20 cellular contexts compared by ENCODE assay signal in genomic region chr3:117463276-117463675, GRCh38.
A peak's percentile ranks its signal among the peaks of the same experiment; 100 is the strongest.
DNase-seq lines count a peak whose midpoint lies in the region; TF ChIP-seq lines count a peak whose summit lies in the region.
"Had no signal": no experiment of that assay in that cellular context is flagged by ENCODE, and none has a peak within 500 bp of the region (broad histone marks: within the 10 kb centered on the region; RNA-seq: fewer than 3 reads in every experiment).

No MANE protein-coding gene starts in this region.

- no peak overlapping the region for H3K4me3 ChIP-seq in neural cell (ENCODE audit: low read length)
- no peak overlapping the region for H3K4me3 ChIP-seq in Peyer's patch
- H3K4me3 ChIP-seq: GM23338 had no signal

- TF ChIP-seq POLR2A in Peyer's patch (IDR thresholded peaks at IDR 0.05): no peak

- H3K27ac ChIP-seq in neural cell (ENCODE audit: low read length): peak overlapping the region; percentile 49
- H3K27ac ChIP-seq in Peyer's patch: no peak overlapping the region

- H3K9ac ChIP-seq in neural cell (ENCODE audit: low read length): no peak overlapping the region

- H3K79me2 ChIP-seq in neural cell (replicated peaks; ENCODE audit: insufficient read depth, low read length): no peaks in the 10 kb centered on the region

- H3K9me3 ChIP-seq in neural cell (ENCODE audit: low read length) (no peaks in the 10 kb centered on the region), Peyer's patch (no peaks in the 10 kb centered on the region)

- TF ChIP-seq CTCF in neural cell (IDR thresholded peaks at IDR 0.05; ENCODE audit: poor library complexity, severe bottlenecking) (no peak), Peyer's patch (IDR thresholded peaks at IDR 0.05) (no peak), GM13976 (IDR thresholded peaks at IDR 0.05; ENCODE audit: borderline replicate concordance, control extremely low read depth, extremely low read depth, insufficient read depth, missing control alignments) (no peak)

- DNase-seq in EL (peak; percentile 27), NCI-H446 (lab: John Stamatoyannopoulos, UW) (peak; percentile 57 to 75), dedifferentiated amniotic fluid mesenchymal stem cell (ENCODE audit: extremely low spot score) (peak; percentile 44), GM19238 (ENCODE audit: insufficient read length, low spot score) (no peak), Peyer's patch (no peak), cerebellar cortex (ENCODE audit: low spot score) (no peak), GM13976 (ENCODE audit: low spot score) (no peak)
- DNase-seq: CD4-positive, alpha-beta memory T cell; DMS79; HCEC 1CT; Kasumi-1; NCI-H1092 treated with DMSO at 0.1 percent for 48 hours; NCI-H2029 treated with DMSO at 0.1 percent for 48 hours; NCI-H2171 treated with DMSO at 0.1 percent for 48 hours; NCI-H510A; NCI-H748 treated with DMSO at 0.1 percent for 48 hours; OCI-M1; SHP77 treated with DMSO at 0.1 percent for 48 hours had no signal

- H3K36me3 ChIP-seq in neural cell (ENCODE audit: insufficient read depth, low read length): no peaks in the 10 kb centered on the region
- H3K36me3 ChIP-seq in Peyer's patch: no peaks in the 10 kb centered on the region

- no peak overlapping the region for H2AFZ ChIP-seq in neural cell (ENCODE audit: low read depth, low read length)
- H2AFZ ChIP-seq: GM23338 had no signal

- no peak for TF ChIP-seq EP300 in neural cell (conservative IDR thresholded peaks at IDR 0.05; ENCODE audit: poor library complexity, severe bottlenecking)

- no peaks in the 10 kb centered on the region for H3K9me2 ChIP-seq in neural cell (ENCODE audit: insufficient read depth, low read length)

- no peaks in the 10 kb centered on the region for H4K20me1 ChIP-seq in neural cell (ENCODE audit: insufficient read depth)

- TF ChIP-seq RAD21 in neural cell (conservative IDR thresholded peaks at IDR 0.05): no peak

- no peaks in the 10 kb centered on the region for H3K4me1 ChIP-seq in Peyer's patch

- no peaks in the 10 kb centered on the region for H3K27me3 ChIP-seq in neural cell (ENCODE audit: insufficient read depth, low read depth, low read length)
- H3K27me3 ChIP-seq in Peyer's patch: no peaks in the 10 kb centered on the region

- H3F3A ChIP-seq in neural cell (ENCODE audit: insufficient read depth, low read length, poor library complexity, severe bottlenecking): no peaks in the 10 kb centered on the region

- in situ Hi-C loops in GM13976 (cut with MboI; ENCODE audit: low sequenced_read_pairs, unreplicated experiment): no loop called here

- H3K4me2 ChIP-seq in neural cell (ENCODE audit: low read length): no peak overlapping the region
- H3K4me2 ChIP-seq: GM23338 had no signal

TF ChIP-seq in neural cell, 6 proteins besides CTCF, POLR2A, EP300 and RAD21:
- TF ChIP-seq POLR2AphosphoS5 (IDR thresholded peaks at IDR 0.05) (no peak), EZH2 (IDR thresholded peaks at IDR 0.05; ENCODE audit: borderline replicate concordance, insufficient read depth, low read length, poor library complexity, severe bottlenecking) (no peak), SMC3 (conservative IDR thresholded peaks at IDR 0.05; ENCODE audit: poor library complexity) (no peak), TAF1 (IDR thresholded peaks at IDR 0.05; ENCODE audit: low read depth) (no peak)
- TF ChIP-seq, protein P1, sequence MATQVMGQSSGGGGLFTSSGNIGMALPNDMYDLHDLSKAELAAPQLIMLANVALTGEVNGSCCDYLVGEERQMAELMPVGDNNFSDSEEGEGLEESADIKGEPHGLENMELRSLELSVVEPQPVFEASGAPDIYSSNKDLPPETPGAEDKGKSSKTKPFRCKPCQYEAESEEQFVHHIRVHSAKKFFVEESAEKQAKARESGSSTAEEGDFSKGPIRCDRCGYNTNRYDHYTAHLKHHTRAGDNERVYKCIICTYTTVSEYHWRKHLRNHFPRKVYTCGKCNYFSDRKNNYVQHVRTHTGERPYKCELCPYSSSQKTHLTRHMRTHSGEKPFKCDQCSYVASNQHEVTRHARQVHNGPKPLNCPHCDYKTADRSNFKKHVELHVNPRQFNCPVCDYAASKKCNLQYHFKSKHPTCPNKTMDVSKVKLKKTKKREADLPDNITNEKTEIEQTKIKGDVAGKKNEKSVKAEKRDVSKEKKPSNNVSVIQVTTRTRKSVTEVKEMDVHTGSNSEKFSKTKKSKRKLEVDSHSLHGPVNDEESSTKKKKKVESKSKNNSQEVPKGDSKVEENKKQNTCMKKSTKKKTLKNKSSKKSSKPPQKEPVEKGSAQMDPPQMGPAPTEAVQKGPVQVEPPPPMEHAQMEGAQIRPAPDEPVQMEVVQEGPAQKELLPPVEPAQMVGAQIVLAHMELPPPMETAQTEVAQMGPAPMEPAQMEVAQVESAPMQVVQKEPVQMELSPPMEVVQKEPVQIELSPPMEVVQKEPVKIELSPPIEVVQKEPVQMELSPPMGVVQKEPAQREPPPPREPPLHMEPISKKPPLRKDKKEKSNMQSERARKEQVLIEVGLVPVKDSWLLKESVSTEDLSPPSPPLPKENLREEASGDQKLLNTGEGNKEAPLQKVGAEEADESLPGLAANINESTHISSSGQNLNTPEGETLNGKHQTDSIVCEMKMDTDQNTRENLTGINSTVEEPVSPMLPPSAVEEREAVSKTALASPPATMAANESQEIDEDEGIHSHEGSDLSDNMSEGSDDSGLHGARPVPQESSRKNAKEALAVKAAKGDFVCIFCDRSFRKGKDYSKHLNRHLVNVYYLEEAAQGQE (IDR thresholded peaks at IDR 0.05; ENCODE audit: borderline replicate concordance): no peak

Comparison
In these comparisons a context has a peak if more than half of its experiments do, and no peak if none do; other contexts are left out.
1. DNase-seq: peak in EL (single experiment), NCI-H446 (2 of 2) and dedifferentiated amniotic fluid mesenchymal stem cell (single experiment); none in GM19238 (single experiment), Peyer's patch (0 of 3), cerebellar cortex (single experiment) and GM13976 (single experiment).